Comparison of ENCODE assay signal across 26 cellular contexts in the genomic region with DNA sequence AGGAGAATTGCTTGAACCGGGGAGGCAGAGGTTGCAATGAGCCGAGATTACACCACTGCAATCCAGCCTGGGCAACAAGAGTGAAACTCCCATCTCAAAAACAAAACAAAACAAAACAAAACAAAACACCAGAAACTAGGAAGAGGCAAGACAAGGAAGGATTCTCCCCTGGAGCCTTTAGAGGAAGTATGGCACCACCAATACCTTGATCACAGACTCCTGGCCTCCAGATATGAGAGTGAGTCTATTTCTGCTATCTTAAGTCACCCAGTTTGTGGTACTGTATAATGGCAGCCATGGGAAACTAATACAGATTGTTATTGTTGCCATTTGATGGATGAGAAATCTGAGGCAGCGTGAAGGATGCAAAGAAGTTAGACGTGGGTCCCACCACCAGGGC. TPM values are rescaled to one million over a fixed set of nuclear protein-coding genes. Genes with fewer than 3 reads are reported as not detected.
DNase-seq lines count a peak whose midpoint lies in the region; ATAC-seq, FAIRE-seq and TF ChIP-seq lines count a peak whose summit lies in the region.
"Had no signal": no experiment of that assay in that cellular context is flagged by ENCODE, and none has a peak within 500 bp of the region (broad histone marks: within the 10 kb centered on the region; RNA-seq: fewer than 3 reads in every experiment).

No MANE protein-coding gene starts in this region.

- no peaks in the 10 kb centered on the region for H3K36me3 ChIP-seq in HepG2 (replicated peaks in 1 of 2; ENCODE audit: control insufficient read depth in 1 of 2, insufficient read depth in 2 of 2, low read length in 2 of 2)
- no peaks in the 10 kb centered on the region for H3K36me3 ChIP-seq in right lobe of liver
- H3K36me3 ChIP-seq in OCI-LY7 (ENCODE audit: insufficient read depth, low read length): no peaks in the 10 kb centered on the region
- H3K36me3 ChIP-seq: BE2C had no signal

- H2AFZ ChIP-seq in HepG2 (ENCODE audit: low read length) (no peak overlapping the region), OCI-LY7 (ENCODE audit: low read length) (0 out of 2 replicates have a peak overlapping the region, but pooled peaks have one; percentile 28)
- H2AFZ ChIP-seq: GM23248 had no signal

- peak overlapping the region in 1 of 2 donors; percentile 31 for H3K4me3 Mint-ChIP-seq in CD14-positive monocyte
- H3K4me3 Mint-ChIP-seq in dendritic cell treated with granulocyte-macrophage colony-stimulating factor and Interleukin-4, amounts not matched to agents 40 ng/mL and 50 ng/mL, for 4 days: no peak overlapping the region
- no peak overlapping the region for H3K4me3 Mint-ChIP-seq in stimulated activated effector memory CD8-positive, alpha-beta T cell treated with anti-CD3 and anti-CD28 coated beads, Interleukin-12 subunit alpha, Interleukin-12 subunit beta, amount 100 ng/mL, for 72 hours
- H3K4me3 Mint-ChIP-seq: CD4-positive, alpha-beta T cell; CD8-positive, alpha-beta memory T cell had no signal

- H4K20me1 ChIP-seq in HepG2 (ENCODE audit: insufficient read depth, low read length) (no peaks in the 10 kb centered on the region), OCI-LY7 (ENCODE audit: insufficient read depth, low read length) (no peaks in the 10 kb centered on the region)

- H3K9me2 ChIP-seq in OCI-LY7 (ENCODE audit: insufficient read depth, low read length): no peaks in the 10 kb centered on the region

- POLR2A ChIA-PET in HepG2 (lab: Yijun Ruan, JAX): no interaction called here
- POLR2A ChIA-PET in OCI-LY7 (lab: Charles Lee): no interaction called here

- no peak for FAIRE-seq in HepG2 (lab: Jason Lieb, UNC)
- FAIRE-seq: A549, D721Med, GM12892, GM19239, H1 had no signal

- no peak for TF ChIP-seq EP300 in HepG2 (IDR thresholded peaks at IDR 0.05; ENCODE audit: low read depth in 2 of 2, low read length in 2 of 2)
- no peak for TF ChIP-seq EP300 in HepG2 (CRISPR knock-in tag; IDR thresholded peaks at IDR 0.05; ENCODE audit: borderline replicate concordance)

- peaks cover 51% of the 10 kb centered on the region for H3K4me1 Mint-ChIP-seq in CD14-positive monocyte
- H3K4me1 Mint-ChIP-seq in dendritic cell treated with granulocyte-macrophage colony-stimulating factor and Interleukin-4, amounts not matched to agents 40 ng/mL and 50 ng/mL, for 4 days (ENCODE audit: low read depth): peaks cover 53% of the 10 kb centered on the region
- peaks cover 10% of the 10 kb centered on the region for H3K4me1 Mint-ChIP-seq in stimulated activated effector memory CD8-positive, alpha-beta T cell treated with anti-CD3 and anti-CD28 coated beads, Interleukin-12 subunit alpha, Interleukin-12 subunit beta, amount 100 ng/mL, for 72 hours

- ATAC-seq in HepG2 (no peak), right lobe of liver (no peak)
- no peak for ATAC-seq in stimulated activated effector memory CD8-positive, alpha-beta T cell treated with anti-CD3 and anti-CD28 coated beads, Interleukin-12 subunit alpha, Interleukin-12 subunit beta, amount 100 ng/mL, for 72 hours
- ATAC-seq: A549 had no signal

- H3K9me3 ChIP-seq in HepG2 (ENCODE audit: low read length): no peaks in the 10 kb centered on the region
- no peaks in the 10 kb centered on the region for H3K9me3 ChIP-seq in right lobe of liver
- no peaks in the 10 kb centered on the region for H3K9me3 ChIP-seq in OCI-LY7 (ENCODE audit: low read length)
- H3K9me3 ChIP-seq: A549, BE2C had no signal

- no peaks in the 10 kb centered on the region for H3K79me2 ChIP-seq in HepG2 (ENCODE audit: insufficient read depth, low read length)
- no peaks in the 10 kb centered on the region for H3K79me2 ChIP-seq in OCI-LY7 (ENCODE audit: insufficient read depth, low read depth, low read length)

- no TSS peak for BruUV-seq in HepG2 (replicated peaks; lab: Mats Ljungman, UMichigan)
- BruUV-seq in OCI-LY7 (replicated peaks; lab: Mats Ljungman, UMichigan): no TSS peak

- no peak overlapping the region for H3K27ac ChIP-seq in HepG2 (ENCODE audit: extremely low read length, insufficient read depth, low read length)
- H3K27ac ChIP-seq in right lobe of liver: no peak overlapping the region
- no peak overlapping the region for H3K27ac ChIP-seq in OCI-LY7 (ENCODE audit: low read depth, low read length, poor library complexity, severe bottlenecking)
- H3K27ac ChIP-seq: A549, GM23248 had no signal

- H3K27me3 Mint-ChIP-seq in CD14-positive monocyte (ENCODE audit: low read depth in 3 of 3): peaks cover 6 to 21% (median 16%) of the 10 kb centered on the region in 3 donors
- peaks cover 18% of the 10 kb centered on the region for H3K27me3 Mint-ChIP-seq in dendritic cell treated with granulocyte-macrophage colony-stimulating factor and Interleukin-4, amounts not matched to agents 40 ng/mL and 50 ng/mL, for 4 days
- H3K27me3 Mint-ChIP-seq: CD4-positive, alpha-beta T cell had no signal

- TF ChIP-seq CTCF in HepG2 (CRISPR knock-in tag; IDR thresholded peaks at IDR 0.05) (no peak), right lobe of liver (IDR thresholded peaks at IDR 0.05) (no peak), CD14-positive monocyte (IDR thresholded peaks at IDR 0.05) (no peak), OCI-LY7 (conservative IDR thresholded peaks at IDR 0.05; ENCODE audit: low read length) (no peak)

- in situ Hi-C loops in HepG2 (cut with HindIII; ENCODE audit: extremely low pct_ligation_motif_present, low pct_unique_long_range_greater_than_20kb): loop anchor here (5.0 to 25.0 kb wide), 3 partner anchors 246 to 481 kb away; no protein-coding TSS in a partner anchor

- CTCF ChIA-PET in HepG2 (lab: Yijun Ruan, JAX; ENCODE audit: low intra/inter-chr PET ratio, low total read pairs): interaction anchor here (1.6 to 2.9 kb wide), 3 partner anchors 244 to 478 kb away, joined by 8 to 43 read pairs (median 36); no protein-coding TSS in a partner anchor
- CTCF ChIA-PET in OCI-LY7 (lab: Charles Lee; ENCODE audit: unreplicated experiment): no interaction called here

- TF ChIP-seq RAD21 in HepG2 (CRISPR knock-in tag; IDR thresholded peaks at IDR 0.05): no peak

- WGBS in HepG2 (ENCODE audit: low lambda C conversion rate): 71% methylated on average over 4 of the region's 4 CpGs
- WGBS in right lobe of liver (ENCODE audit: insufficient coverage, low coverage, low lambda C conversion rate, missing lambda C conversion rate): 90% methylated on average over 3 of the region's 4 CpGs

- H3K36me3 Mint-ChIP-seq in CD14-positive monocyte: peaks cover 0 to 2% of the 10 kb centered on the region in 2 donors
- no peaks in the 10 kb centered on the region for H3K36me3 Mint-ChIP-seq in dendritic cell treated with granulocyte-macrophage colony-stimulating factor and Interleukin-4, amounts not matched to agents 40 ng/mL and 50 ng/mL, for 4 days (ENCODE audit: low read depth)
- H3K36me3 Mint-ChIP-seq in stimulated activated effector memory CD8-positive, alpha-beta T cell treated with anti-CD3 and anti-CD28 coated beads, Interleukin-12 subunit alpha, Interleukin-12 subunit beta, amount 100 ng/mL, for 72 hours: no peaks in the 10 kb centered on the region

- DNase-seq in HepG2 (ENCODE audit: low spot score): no peak
- DNase-seq in right lobe of liver: no peak
- DNase-seq in CD14-positive monocyte (ENCODE audit: low spot score): no peak
- DNase-seq in OCI-LY7 (ENCODE audit: low spot score): no peak
- DNase-seq in NCI-H345 (lab: John Stamatoyannopoulos, UW): no peak
- no peak for DNase-seq in stimulated activated effector memory CD8-positive, alpha-beta T cell treated with anti-CD3 and anti-CD28 coated beads, Interleukin-12 subunit alpha, Interleukin-12 subunit beta, amount 100 ng/mL, for 72 hours (ENCODE audit: low spot score in 2 of 2)
- DNase-seq in NCI-H2171 treated with DMSO at 0.1 percent for 48 hours (lab: John Stamatoyannopoulos, UW): no peak
- DNase-seq: 8988T; ACHN; AML-193; BE2C; C1 segment of cervical spinal cord; CD4-positive, alpha-beta T cell; CD8-positive, alpha-beta memory T cell; DMS 273 treated with DMSO at 0.1 percent for 48 hours; DMS79 treated with DMSO at 0.1 percent for 48 hours; GF-D8; GM23248; H7; HCEC 1CT had no signal

- H3K9ac ChIP-seq in HepG2 (ENCODE audit: insufficient read depth, low read depth, low read length): no peak overlapping the region
- H3K9ac ChIP-seq: GM23248 had no signal

- H3K27me3 ChIP-seq in HepG2 (ENCODE audit: control insufficient read depth in 1 of 2, insufficient read depth in 2 of 2, low read length in 2 of 2) (0 out of 5 replicates have a peak, but pooled peaks cover 0 to 13% of the 10 kb centered on the region in 2 experiments), right lobe of liver (no peaks in the 10 kb centered on the region)
- H3K27me3 ChIP-seq: BE2C had no signal

- H3K4me1 ChIP-seq in HepG2 (ENCODE audit: insufficient read depth, low read length): peaks cover 34% of the 10 kb centered on the region
- H3K4me1 ChIP-seq in right lobe of liver: peaks cover 0 to 1% (median 0%) of the 10 kb centered on the region in 4 donors
- H3K4me1 ChIP-seq in OCI-LY7 (ENCODE audit: insufficient read depth, low read length, poor library complexity, severe bottlenecking): peaks cover 15% of the 10 kb centered on the region
- H3K4me1 ChIP-seq: BE2C had no signal

- H3K27ac Mint-ChIP-seq in CD14-positive monocyte: peak overlapping the region; percentile 20 to 93 (median 80)
- peak overlapping the region; percentile 76 for H3K27ac Mint-ChIP-seq in dendritic cell treated with granulocyte-macrophage colony-stimulating factor and Interleukin-4, amounts not matched to agents 40 ng/mL and 50 ng/mL, for 4 days
- no peak overlapping the region for H3K27ac Mint-ChIP-seq in stimulated activated effector memory CD8-positive, alpha-beta T cell treated with anti-CD3 and anti-CD28 coated beads, Interleukin-12 subunit alpha, Interleukin-12 subunit beta, amount 100 ng/mL, for 72 hours
- H3K27ac Mint-ChIP-seq: CD4-positive, alpha-beta T cell had no signal

- peaks cover 0 to 2% (median 0%) of the 10 kb centered on the region in 7 donors for H3K9me3 Mint-ChIP-seq in CD14-positive monocyte
- H3K9me3 Mint-ChIP-seq in dendritic cell treated with granulocyte-macrophage colony-stimulating factor and Interleukin-4, amounts not matched to agents 40 ng/mL and 50 ng/mL, for 4 days: no peaks in the 10 kb centered on the region
- peaks cover 2% of the 10 kb centered on the region for H3K9me3 Mint-ChIP-seq in stimulated activated effector memory CD8-positive, alpha-beta T cell treated with anti-CD3 and anti-CD28 coated beads, Interleukin-12 subunit alpha, Interleukin-12 subunit beta, amount 100 ng/mL, for 72 hours
- H3K9me3 Mint-ChIP-seq: CD4-positive, alpha-beta T cell; CD8-positive, alpha-beta memory T cell had no signal

- TF ChIP-seq POLR2A in HepG2 (IDR thresholded peaks at IDR 0.05; ENCODE audit: insufficient read depth in 1 of 2, low read depth in 2 of 2, low read length in 2 of 2) (no peak), right lobe of liver (IDR thresholded peaks at IDR 0.05) (no peak)

- H3K4me2 ChIP-seq in HepG2 (ENCODE audit: low read depth, low read length) (no peak overlapping the region), OCI-LY7 (ENCODE audit: low read length) (no peak overlapping the region)
- H3K4me2 ChIP-seq: A549 had no signal

- H3K4me3 ChIP-seq in HepG2 (replicated peaks in 1 of 3; ENCODE audit: insufficient read depth in 1 of 3, low read depth in 2 of 3, low read length in 3 of 3) (no peak overlapping the region), right lobe of liver (no peak overlapping the region), OCI-LY7 (ENCODE audit: low read depth, low read length, poor library complexity, severe bottlenecking) (no peak overlapping the region)
- H3K4me3 ChIP-seq: A549, GM23248 had no signal

- intact Hi-C loops in HepG2 (cut with micrococcal nuclease; ENCODE audit: unreplicated experiment): loop anchor here (2.0 to 5.0 kb wide), 2 partner anchors 156 to 478 kb away; no protein-coding TSS in a partner anchor
- intact Hi-C loops in right lobe of liver (cut with DNase I): loop anchor here (5.0 to 10.0 kb wide), 2 partner anchors 244 to 361 kb away; no protein-coding TSS in a partner anchor
- intact Hi-C loops in CD14-positive monocyte (cut with micrococcal nuclease): loop anchor here in 1 of 2 donors (2.0 to 10.0 kb wide), 2 partner anchors 364 to 724 kb away; no protein-coding TSS in a partner anchor
- intact Hi-C loops in OCI-LY7 (cut with micrococcal nuclease; ENCODE audit: unreplicated experiment): loop anchor here (2.0 to 10.0 kb wide), 7 partner anchors 194 to 721 kb away; no protein-coding TSS in a partner anchor
- intact Hi-C loops in dendritic cell treated with granulocyte-macrophage colony-stimulating factor and Interleukin-4, amounts not matched to agents 40 ng/mL and 50 ng/mL, for 4 days (cut with micrococcal nuclease): loop anchor here (2.0 to 5.0 kb wide), 2 partner anchors 246 to 360 kb away; no protein-coding TSS in a partner anchor

RNA-seq across cellular contexts. Expression of a gene that starts 14.6 kb away (rescaled TPM):
- total RNA-seq in HepG2 (2016; rRNA removed; fragmentation: Illumina TruSeq; extraction: Trizol) (66.6 and 118 TPM in 2 replicates), right lobe of liver (10 to 100 TPM; 24.0 to 41.6 (median 31.0) TPM), OCI-LY7 (2022) (12.3 and 14.2 TPM in 2 replicates)
- total RNA-seq in HepG2 (2016; cell fraction: cytosol; rRNA removed; fragmentation: Illumina TruSeq; extraction: Trizol; ENCODE audit: low read depth): 21.2 and 21.9 TPM in 2 replicates
- total RNA-seq in HepG2 (2016; cell fraction: insoluble cytoplasmic fraction; rRNA removed; fragmentation: Illumina TruSeq; extraction: Trizol): 68.3 and 113 TPM in 2 replicates
- total RNA-seq in HepG2 (2016; cell fraction: membrane; rRNA removed; fragmentation: Illumina TruSeq; extraction: Trizol): 62.9 and 66.9 TPM in 2 replicates
- 58.7 and 62.6 TPM in 2 replicates for total RNA-seq in HepG2 (2016; cell fraction: nucleus; rRNA removed; fragmentation: Illumina TruSeq; extraction: Trizol)
- polyA plus RNA-seq in HepG2 (2011; rRNA removed) (62.5 and 71.3 TPM in 2 replicates), CD14-positive monocyte (100 to 1,000 TPM; 259 to 292 TPM)
- polyA plus RNA-seq in HepG2 (2011; cell fraction: cytosol; rRNA removed): 47.6 and 65.5 TPM in 2 replicates
- 21.8 and 24.9 TPM in 2 replicates for polyA plus RNA-seq in HepG2 (2011; cell fraction: nucleus; rRNA removed)
- polyA plus RNA-seq in HepG2 (2012): 65.8 and 79.3 TPM in 2 replicates
- polyA plus RNA-seq in HepG2 (2016; cell fraction: cytosol; fragmentation: Illumina TruSeq; extraction: Trizol; ENCODE audit: low read depth): 40.3 and 43.5 TPM in 2 replicates
- polyA plus RNA-seq in HepG2 (2016; cell fraction: insoluble cytoplasmic fraction; fragmentation: Illumina TruSeq; extraction: Trizol; ENCODE audit: low read depth): 204 and 209 TPM in 2 replicates
- 63.7 and 78.2 TPM in 2 replicates for polyA plus RNA-seq in HepG2 (2016; cell fraction: membrane; fragmentation: Illumina TruSeq; extraction: Trizol; ENCODE audit: low read depth)
- 75.7 and 79.0 TPM in 2 replicates for polyA plus RNA-seq in HepG2 (2016; cell fraction: nucleus; fragmentation: Illumina TruSeq; extraction: Trizol; ENCODE audit: insufficient read depth, low read depth)
- polyA minus RNA-seq in HepG2 (2011; rRNA and poly(A)+ RNA removed; ENCODE audit: low replicate concordance): 6.0 and 117 TPM in 2 replicates
- polyA minus RNA-seq in HepG2 (2011; cell fraction: cytosol; rRNA and poly(A)+ RNA removed): 57.0 and 63.8 TPM in 2 replicates
- polyA minus RNA-seq in HepG2 (2011; cell fraction: nucleus; rRNA and poly(A)+ RNA removed): 65.0 and 68.2 TPM in 2 replicates
- 8.6 and 9.4 TPM in 2 replicates for total RNA-seq in OCI-LY7 (2014; rRNA removed; shearing (Covaris generic))
